In genomic region chr6:13407368-13407708, GRCh38 we compare ENCODE assay signal across 11 cellular contexts.
A peak's percentile ranks its signal among the peaks of the same experiment; 100 is the strongest.
DNase-seq lines count a peak whose midpoint lies in the region; ATAC-seq and TF ChIP-seq lines count a peak whose summit lies in the region.
"Had no signal": no experiment of that assay in that cellular context is flagged by ENCODE, and none has a peak within 500 bp of the region (broad histone marks: within the 10 kb centered on the region; RNA-seq: fewer than 3 reads in every experiment).

No MANE protein-coding gene starts in this region.

- no peaks in the 10 kb centered on the region for H3K79me2 ChIP-seq in HCT116 (ENCODE audit: insufficient read depth, low read length)

- H3K4me1 ChIP-seq in HCT116 (ENCODE audit: control insufficient read depth in 1 of 2, insufficient read depth in 2 of 2, low read length in 2 of 2): peaks cover 12 to 27% of the 10 kb centered on the region in 2 experiments
- H3K4me1 ChIP-seq in breast epithelium: peaks cover 4 to 5% of the 10 kb centered on the region in 2 donors
- H3K4me1 ChIP-seq in liver (ENCODE audit: control insufficient read depth in 4 of 4, insufficient read depth in 4 of 4, low read length in 3 of 4): peaks cover 15 to 66% (median 54%) of the 10 kb centered on the region in 4 donors
- peaks cover 20 to 81% (median 39%) of the 10 kb centered on the region in 4 donors for H3K4me1 ChIP-seq in stomach
- H3K4me1 ChIP-seq in mucosa of descending colon (ENCODE audit: low read depth): no peaks in the 10 kb centered on the region

- H3K27me3 ChIP-seq in HCT116 (ENCODE audit: insufficient read depth, low read length) (no peaks in the 10 kb centered on the region), breast epithelium (no peaks in the 10 kb centered on the region), liver (ENCODE audit: control insufficient read depth in 4 of 4, insufficient read depth in 4 of 4, low read length in 3 of 4) (no peaks in the 10 kb centered on the region), stomach (no peaks in the 10 kb centered on the region)
- H3K27me3 ChIP-seq: thyroid gland had no signal

- H2AFZ ChIP-seq in HCT116 (ENCODE audit: low read depth, low read length, poor library complexity, severe bottlenecking): no peak overlapping the region

- intact Hi-C loops in HCT116 (cut with micrococcal nuclease) (no loop called here), breast epithelium (cut with DNase I; ENCODE audit: low total_unique reads) (loop anchor here (1.0 kb wide), 1 partner anchor 22 kb away; no protein-coding TSS in a partner anchor), stomach (cut with DNase I; ENCODE audit: low total_unique reads) (no loop called here), mucosa of descending colon (cut with DNase I, micrococcal nuclease) (no loop called here)

- no peak for DNase-seq in HCT116 (ENCODE audit: low read depth, low spot score)
- no peak for DNase-seq in breast epithelium (ENCODE audit: low spot score in 2 of 2)
- no peak for DNase-seq in stomach
- no peak for DNase-seq in OCI-M2 (lab: John Stamatoyannopoulos, UW; ENCODE audit: unreplicated experiment)
- no peak for DNase-seq in mucosa of descending colon
- no peak for DNase-seq in activated effector memory CD4-positive, alpha-beta T cell treated with anti-CD3 and anti-CD28 coated beads, Interleukin-2, amount 50 U/mL, for 16 hours
- DNase-seq: activated CD4-positive, alpha-beta T cell treated with anti-CD3 and anti-CD28 coated beads for 36 hours; posterior cingulate gyrus had no signal

- 71% methylated on average over 3 of the region's 3 CpGs for WGBS in liver
- 65 to 92% (median 89%) methylated on average over 3 of the region's 3 CpGs for WGBS in stomach, 5 donors

- RAD21 ChIA-PET in HCT116 (lab: Charles Lee; ENCODE audit: low non-redundant PET in 1 of 2, low total read pairs in 2 of 2, uncharacterized antibody in 2 of 2, unreplicated experiment in 2 of 2): interaction anchor here in 1 of 2 experiments (0.6 kb wide), 1 partner anchor 9 kb away, joined by 3 read pairs; no protein-coding TSS in a partner anchor

- H3K27ac ChIP-seq in HCT116 (ENCODE audit: low read depth, low read length) (no peak overlapping the region), breast epithelium (peak overlapping the region; percentile 81 to 86), liver (ENCODE audit: low read depth in 1 of 2, low read length in 2 of 2) (peak overlapping the region; percentile 47 to 75), stomach (peak overlapping the region in 4 of 5 donors; percentile 62 to 87 (median 74))

- H3K9ac ChIP-seq in HCT116 (ENCODE audit: low read length) (no peak overlapping the region), liver (ENCODE audit: low read depth in 1 of 2, low read length in 2 of 2) (no peak overlapping the region)

- CTCF ChIA-PET in HCT116 (lab: Charles Lee): no interaction called here

- H3K4me3 ChIP-seq in HCT116 (replicated peaks in 1 of 2; ENCODE audit: low read depth in 1 of 2, low read length in 2 of 2): no peak overlapping the region
- H3K4me3 ChIP-seq in breast epithelium: no peak overlapping the region
- no peak overlapping the region for H3K4me3 ChIP-seq in liver (ENCODE audit: low read depth in 1 of 3, low read length in 3 of 3)
- no peak overlapping the region for H3K4me3 ChIP-seq in stomach
- no peak overlapping the region for H3K4me3 ChIP-seq in mucosa of descending colon
- H3K4me3 ChIP-seq: thyroid gland had no signal

- TF ChIP-seq CTCF in HCT116 (IDR thresholded peaks at IDR 0.05 in 2 of 3, conservative IDR thresholded peaks at IDR 0.05 in 1 of 3; ENCODE audit: borderline replicate concordance in 1 of 3, insufficient read depth in 1 of 3, low read depth in 2 of 3, low read length in 2 of 3): no peak
- TF ChIP-seq CTCF in breast epithelium (IDR thresholded peaks at IDR 0.05): no peak
- no peak for TF ChIP-seq CTCF in liver (IDR thresholded peaks at IDR 0.05; ENCODE audit: low read depth, low read length, missing input control)
- TF ChIP-seq CTCF in stomach (IDR thresholded peaks at IDR 0.05): no peak
- TF ChIP-seq CTCF in mucosa of descending colon (IDR thresholded peaks at IDR 0.05): no peak

- TF ChIP-seq EP300 in stomach (IDR thresholded peaks at IDR 0.05): no peak

- H3K4me2 ChIP-seq in HCT116 (ENCODE audit: low read length): peak overlapping the region; percentile 54; the same call in 1 of the 2 replicates

- H4K20me1 ChIP-seq in HCT116 (ENCODE audit: insufficient read depth): no peaks in the 10 kb centered on the region

- POLR2A ChIA-PET in HCT116 (lab: Charles Lee): no interaction called here

- TF ChIP-seq POLR2A in HCT116 (IDR thresholded peaks at IDR 0.05; ENCODE audit: borderline replicate concordance, extremely low read depth, insufficient read depth, insufficient read length) (no peak), breast epithelium (IDR thresholded peaks at IDR 0.05) (no peak), stomach (IDR thresholded peaks at IDR 0.05) (no peak)

- H3K9me2 ChIP-seq in HCT116 (ENCODE audit: insufficient read depth): no peaks in the 10 kb centered on the region

- H3K36me3 ChIP-seq in HCT116 (ENCODE audit: control insufficient read depth in 1 of 2, insufficient read depth in 2 of 2, low read length in 2 of 2): no peaks in the 10 kb centered on the region
- H3K36me3 ChIP-seq in breast epithelium: no peaks in the 10 kb centered on the region
- H3K36me3 ChIP-seq in liver (ENCODE audit: control insufficient read depth in 4 of 4, insufficient read depth in 3 of 4, low read depth in 1 of 4, low read length in 3 of 4): no peaks in the 10 kb centered on the region
- H3K36me3 ChIP-seq in stomach: no peaks in the 10 kb centered on the region
- H3K36me3 ChIP-seq in mucosa of descending colon (ENCODE audit: low read depth): no peaks in the 10 kb centered on the region
- H3K36me3 ChIP-seq: thyroid gland had no signal

- BruUV-seq in HCT116 (replicated peaks; lab: Mats Ljungman, UMichigan): no TSS peak

- TF ChIP-seq RAD21 in HCT116 (IDR thresholded peaks at IDR 0.05; ENCODE audit: low read depth) (no peak), liver (IDR thresholded peaks at IDR 0.05) (no peak)

- ATAC-seq in HCT116 (peak; percentile 23; the same call in 1 of the 2 replicates), mucosa of descending colon (no peak), HG02885 (IDR thresholded peaks at IDR 0.05; ENCODE audit: poor library complexity, unreplicated experiment) (no peak)

- no peaks in the 10 kb centered on the region for H3K9me3 ChIP-seq in HCT116 (ENCODE audit: control insufficient read depth in 1 of 2, insufficient read depth in 1 of 2, low read depth in 1 of 2, low read length in 2 of 2)
- H3K9me3 ChIP-seq in breast epithelium: no peaks in the 10 kb centered on the region
- no peaks in the 10 kb centered on the region for H3K9me3 ChIP-seq in liver (ENCODE audit: control insufficient read depth in 4 of 4, low read length in 3 of 4)
- H3K9me3 ChIP-seq in stomach: no peaks in the 10 kb centered on the region
- no peaks in the 10 kb centered on the region for H3K9me3 ChIP-seq in mucosa of descending colon
- H3K9me3 ChIP-seq: thyroid gland had no signal

TF ChIP-seq in HCT116, 20 proteins besides CTCF, POLR2A, EP300 and RAD21:
- TF ChIP-seq EGR1 (IDR thresholded peaks at IDR 0.05; ENCODE audit: low read depth): no peak
- no peak for TF ChIP-seq POLR2AphosphoS5 (IDR thresholded peaks at IDR 0.05; ENCODE audit: low read depth, low read length)
- no peak for TF ChIP-seq ATF3 (IDR thresholded peaks at IDR 0.05)
- no peak for TF ChIP-seq CEBPB (IDR thresholded peaks at IDR 0.05; ENCODE audit: low read depth)
- no peak for TF ChIP-seq YY1 (IDR thresholded peaks at IDR 0.05; ENCODE audit: extremely low read depth, insufficient replicate concordance, low read depth, low read length)

TF ChIP-seq in liver, 16 proteins besides CTCF, POLR2A, EP300 and RAD21 (continues in another document):
- no peak for TF ChIP-seq YY1 (IDR thresholded peaks at IDR 0.05)
- TF ChIP-seq NR2F2 (IDR thresholded peaks at IDR 0.05): no peak
- TF ChIP-seq TAF1 (conservative IDR thresholded peaks at IDR 0.05): no peak
- TF ChIP-seq REST (IDR thresholded peaks at IDR 0.05): no peak
- TF ChIP-seq FOXA1 (IDR thresholded peaks at IDR 0.05): no peak
- no peak for TF ChIP-seq ZBTB33 (IDR thresholded peaks at IDR 0.05)
